18 cellular contexts compared by ENCODE assay signal in genomic region chr1:172040466-172040865, GRCh38.
DNase-seq lines count a peak whose midpoint lies in the region; ATAC-seq, FAIRE-seq and TF ChIP-seq lines count a peak whose summit lies in the region.
"Had no signal": no experiment of that assay in that cellular context is flagged by ENCODE, and none has a peak within 500 bp of the region (broad histone marks: within the 10 kb centered on the region; RNA-seq: fewer than 3 reads in every experiment).

No MANE protein-coding gene starts in this region.

- intact Hi-C loops in activated CD4-positive, alpha-beta T cell treated with anti-CD3 and anti-CD28 coated beads for 36 hours (cut with DNase I, micrococcal nuclease) = no loop called here

- no peak overlapping the region for H3K4me3 Mint-ChIP-seq in activated CD4-positive, alpha-beta T cell treated with anti-CD3 and anti-CD28 coated beads for 36 hours
- H3K4me3 Mint-ChIP-seq: neural progenitor cell, T-cell had no signal

- POLR2A ChIA-PET in AG04449 (lab: Yijun Ruan, JAX) = interaction anchor here (1.0 kb wide), 1 partner anchor 319 kb away, joined by 3 read pairs; no protein-coding TSS in a partner anchor
- POLR2A ChIA-PET in activated CD4-positive, alpha-beta T cell treated with anti-CD3 and anti-CD28 coated beads for 36 hours (lab: Charles Lee) = no interaction called here

- no peak for TF ChIP-seq CTCF in AG04449 (IDR thresholded peaks at IDR 0.05; ENCODE audit: insufficient read depth, low read length, missing control alignments)

- H3K4me1 Mint-ChIP-seq in activated CD4-positive, alpha-beta T cell treated with anti-CD3 and anti-CD28 coated beads for 36 hours = peaks cover 13% of the 10 kb centered on the region
- H3K4me1 Mint-ChIP-seq: neural progenitor cell had no signal

- no peak for ATAC-seq in activated CD4-positive, alpha-beta T cell treated with anti-CD3 and anti-CD28 coated beads for 36 hours
- no peak for ATAC-seq in GM21390 (IDR thresholded peaks at IDR 0.05; ENCODE audit: unreplicated experiment)
- ATAC-seq: gastroesophageal sphincter, K562, T-cell had no signal

- no peak overlapping the region for H3K4me3 ChIP-seq in AG04449 (ENCODE audit: low read depth, low read length)
- H3K4me3 ChIP-seq: gastroesophageal sphincter, HAP-1, K562, neural progenitor cell had no signal

- DNase-seq in AG04449 (ENCODE audit: low read depth, low spot score) = peak; percentile 14
- DNase-seq in HTR-8/SVneo (ENCODE audit: insufficient read length, low spot score) = peak; percentile 23
- peak; percentile 83 for DNase-seq in astrocyte of the hippocampus (ENCODE audit: low read depth, low spot score)
- DNase-seq in iris pigment epithelial cell (ENCODE audit: low read depth) = peak; percentile 53
- DNase-seq in mesenteric fat pad (ENCODE audit: low spot score) = no peak
- no peak for DNase-seq in COLO668 (lab: John Stamatoyannopoulos, UW; ENCODE audit: unreplicated experiment)
- no peak for DNase-seq in activated CD4-positive, alpha-beta T cell treated with anti-CD3 and anti-CD28 coated beads for 36 hours
- DNase-seq: activated gamma-delta T cell; DMS79; NCI-H2029 treated with DMSO at 0.1 percent for 48 hours; stimulated activated CD8-positive, alpha-beta memory T cell treated with anti-CD3 and anti-CD28 coated beads, Interleukin-4, amount 100 ng/mL, for 48 hours; T-cell had no signal

- no peak overlapping the region for H3K27ac Mint-ChIP-seq in activated CD4-positive, alpha-beta T cell treated with anti-CD3 and anti-CD28 coated beads for 36 hours
- H3K27ac Mint-ChIP-seq: neural progenitor cell, T-cell had no signal

- CTCF ChIA-PET in AG04449 (lab: Yijun Ruan, JAX) = interaction anchor here (0.8 to 2.0 kb wide), 14 partner anchors 9 to 404 kb away, joined by 3 to 8 read pairs (median 4); no protein-coding TSS in a partner anchor
- CTCF ChIA-PET in activated CD4-positive, alpha-beta T cell treated with anti-CD3 and anti-CD28 coated beads for 36 hours (lab: Charles Lee) = interaction anchor here (0.8 kb wide), 1 partner anchor 13 kb away, joined by 3 read pairs; no protein-coding TSS in a partner anchor

- H3K36me3 Mint-ChIP-seq in activated CD4-positive, alpha-beta T cell treated with anti-CD3 and anti-CD28 coated beads for 36 hours (ENCODE audit: low read depth) = no peaks in the 10 kb centered on the region
- H3K36me3 Mint-ChIP-seq: neural progenitor cell had no signal

- peaks cover 2% of the 10 kb centered on the region for H3K9me3 Mint-ChIP-seq in activated CD4-positive, alpha-beta T cell treated with anti-CD3 and anti-CD28 coated beads for 36 hours (ENCODE audit: low read depth)
- H3K9me3 Mint-ChIP-seq: neural progenitor cell had no signal

- no peak for FAIRE-seq in HTR-8/SVneo (lab: Jason Lieb, UNC)
- FAIRE-seq: colon, K562 had no signal

- H3K27me3 Mint-ChIP-seq in activated CD4-positive, alpha-beta T cell treated with anti-CD3 and anti-CD28 coated beads for 36 hours = no peaks in the 10 kb centered on the region
- H3K27me3 Mint-ChIP-seq: T-cell had no signal

Comparison
In these comparisons a context has a peak if more than half of its experiments do, and no peak if none do; other contexts are left out.
1. DNase-seq: peak in AG04449 (single experiment), HTR-8/SVneo (single experiment), astrocyte of the hippocampus (single experiment) and iris pigment epithelial cell (single experiment); none in mesenteric fat pad (single experiment), COLO668 (single experiment) and activated CD4-positive, alpha-beta T cell treated with anti-CD3 and anti-CD28 coated beads for 36 hours (single experiment).